Comparison of ENCODE assay signal across 8 cellular contexts in genomic region chr21:14382486-14382834, GRCh38. TPM values are rescaled to one million over a fixed set of nuclear protein-coding genes. Genes with fewer than 3 reads are reported as not detected.
DNase-seq lines count a peak whose midpoint lies in the region.

No MANE protein-coding gene starts in this region.

- H3K9me3 ChIP-seq in iPS-18a (ENCODE audit: control insufficient read depth, low read depth, low read length) = no peaks in the 10 kb centered on the region

- no peaks in the 10 kb centered on the region for H3K9me3 Mint-ChIP-seq in activated T-helper 2 cell treated with anti-CD3 and anti-CD28 coated beads, Interferon-gamma antibody, Interleukin-2, Interleukin-4, amounts not matched to agents 10 μg/mL and 5 μg/mL and 100 μg/mL, durations not matched to agents 14 hours and 24 hours and 36 hours

- H3K36me3 ChIP-seq in iPS-18a (ENCODE audit: control insufficient read depth, low read depth, low read length) = peaks cover 16% of the 10 kb centered on the region

- peaks cover 3% of the 10 kb centered on the region for H3K27me3 Mint-ChIP-seq in activated T-helper 2 cell treated with anti-CD3 and anti-CD28 coated beads, Interferon-gamma antibody, Interleukin-2, Interleukin-4, amounts not matched to agents 10 μg/mL and 5 μg/mL and 100 μg/mL, durations not matched to agents 14 hours and 24 hours and 36 hours (ENCODE audit: low read depth)

- H3K27me3 ChIP-seq in iPS-18a (ENCODE audit: control insufficient read depth, insufficient read depth, low read length) = no peaks in the 10 kb centered on the region

- intact Hi-C loops in activated T-helper 2 cell treated with anti-CD3 and anti-CD28 coated beads, Interferon-gamma antibody, Interleukin-2, Interleukin-4, amounts not matched to agents 10 μg/mL and 5 μg/mL and 100 μg/mL, durations not matched to agents 14 hours and 24 hours and 36 hours (cut with micrococcal nuclease) = loop anchor here (2.0 to 5.0 kb wide), 6 partner anchors 150 to 1350 kb away; partner anchors contain the start of gene SAMSN1

- peaks cover 30% of the 10 kb centered on the region for H3K36me3 Mint-ChIP-seq in activated T-helper 2 cell treated with anti-CD3 and anti-CD28 coated beads, Interferon-gamma antibody, Interleukin-2, Interleukin-4, amounts not matched to agents 10 μg/mL and 5 μg/mL and 100 μg/mL, durations not matched to agents 14 hours and 24 hours and 36 hours (ENCODE audit: low read depth)

- H3K27ac ChIP-seq in iPS-18a (ENCODE audit: low read length) = peak overlapping the region; percentile 89

- H3K4me1 Mint-ChIP-seq in activated T-helper 2 cell treated with anti-CD3 and anti-CD28 coated beads, Interferon-gamma antibody, Interleukin-2, Interleukin-4, amounts not matched to agents 10 μg/mL and 5 μg/mL and 100 μg/mL, durations not matched to agents 14 hours and 24 hours and 36 hours (ENCODE audit: low read depth) = peaks cover 37% of the 10 kb centered on the region

- H3K9ac ChIP-seq in iPS-18a (ENCODE audit: low read length) = peak overlapping the region; percentile 82

- H3K4me1 ChIP-seq in iPS-18a (ENCODE audit: control insufficient read depth, low read depth, low read length) = peaks cover 9% of the 10 kb centered on the region

- H3K4me3 Mint-ChIP-seq in activated T-helper 2 cell treated with anti-CD3 and anti-CD28 coated beads, Interferon-gamma antibody, Interleukin-2, Interleukin-4, amounts not matched to agents 10 μg/mL and 5 μg/mL and 100 μg/mL, durations not matched to agents 14 hours and 24 hours and 36 hours (ENCODE audit: low read depth) = peak overlapping the region; percentile 98

- H3K4me3 ChIP-seq in Jurkat, Clone E6-1 (ENCODE audit: low read length) = peak overlapping the region; percentile 91
- peak overlapping the region; percentile 85 for H3K4me3 ChIP-seq in iPS-18a (ENCODE audit: low read length)

- peak overlapping the region; percentile 98 for H3K27ac Mint-ChIP-seq in activated T-helper 2 cell treated with anti-CD3 and anti-CD28 coated beads, Interferon-gamma antibody, Interleukin-2, Interleukin-4, amounts not matched to agents 10 μg/mL and 5 μg/mL and 100 μg/mL, durations not matched to agents 14 hours and 24 hours and 36 hours

- peak; percentile 77 for DNase-seq in DMS 273 (lab: John Stamatoyannopoulos, UW; ENCODE audit: unreplicated experiment)
- DNase-seq in DMS 273 treated with DMSO at 0.1 percent for 48 hours (lab: John Stamatoyannopoulos, UW) = no peak
- peak; percentile 22 for DNase-seq in Jurkat, Clone E6-1 (ENCODE audit: low read depth, low spot score)
- no peak for DNase-seq in activated T-helper 2 cell treated with anti-CD3 and anti-CD28 coated beads, Interferon-gamma antibody, Interleukin-2, Interleukin-4, amounts not matched to agents 10 μg/mL and 5 μg/mL and 100 μg/mL, durations not matched to agents 14 hours and 24 hours and 36 hours (ENCODE audit: low spot score)
- DNase-seq in stimulated activated CD4-positive, alpha-beta T cell treated with anti-CD3 and anti-CD28 coated beads, Interleukin-12 subunit alpha, Interleukin-12 subunit beta, amount 100 ng/mL, for 24 hours (ENCODE audit: low read depth in 2 of 2) = peak; percentile 9 to 39
- no peak for DNase-seq in dermis blood vessel endothelial cell
- no peak for DNase-seq in NOMO-1 treated with dmso at 0.1 percent for 144 hours (lab: John Stamatoyannopoulos, UW; ENCODE audit: unreplicated experiment)

RNA-seq across cellular contexts. Expression of gene HSPA13, which starts 0.5 kb away (rescaled TPM):
- polyA plus RNA-seq in Jurkat, Clone E6-1 (2012; ENCODE audit: insufficient read depth, insufficient read length) = 15.9 TPM
- 40.6 and 47.6 TPM in 2 replicates for total RNA-seq in activated T-helper 2 cell treated with anti-CD3 and anti-CD28 coated beads, Interferon-gamma antibody, Interleukin-2, Interleukin-4, amounts not matched to agents 10 μg/mL and 5 μg/mL and 100 μg/mL, durations not matched to agents 14 hours and 24 hours and 36 hours
- 45.8 and 47.9 TPM in 2 replicates for total RNA-seq in dermis blood vessel endothelial cell

Comparison
In these comparisons a context has a peak if more than half of its experiments do, and no peak if none do; other contexts are left out.
1. DNase-seq: peak in DMS 273 (single experiment), Jurkat, Clone E6-1 (single experiment) and stimulated activated CD4-positive, alpha-beta T cell treated with anti-CD3 and anti-CD28 coated beads, Interleukin-12 subunit alpha, Interleukin-12 subunit beta, amount 100 ng/mL, for 24 hours (2 of 2); none in DMS 273 treated with DMSO at 0.1 percent for 48 hours (single experiment), activated T-helper 2 cell treated with anti-CD3 and anti-CD28 coated beads, Interferon-gamma antibody, Interleukin-2, Interleukin-4, amounts not matched to agents 10 μg/mL and 5 μg/mL and 100 μg/mL, durations not matched to agents 14 hours and 24 hours and 36 hours (single experiment), dermis blood vessel endothelial cell (single experiment) and NOMO-1 treated with dmso at 0.1 percent for 144 hours (single experiment).